In genomic region chr4:51842554-51843308, GRCh38 we compare ENCODE assay signal across 1 cellular context.
TF ChIP-seq lines count a peak whose summit lies in the region.

Gene DCUN1D4, plus strand, starts transcription at chr4:51843153. Its CDS starts 90 bp downstream, at chr4:51843243.

TF ChIP-seq in liver, 16 proteins besides CTCF, POLR2A, EP300 and RAD21 (continued from another document):
- peak; percentile 72 for TF ChIP-seq REST (IDR thresholded peaks at IDR 0.05)
- TF ChIP-seq EGR1 (IDR thresholded peaks at IDR 0.05; ENCODE audit: low read depth in 2 of 2): no peak
- peak; percentile 20 for TF ChIP-seq TAF1 (conservative IDR thresholded peaks at IDR 0.05)
- TF ChIP-seq FOXA1 (IDR thresholded peaks at IDR 0.05): no peak
- TF ChIP-seq MAX (IDR thresholded peaks at IDR 0.05): peak; percentile 91
